In genomic region chr5:54761213-54761701, GRCh38 we compare ENCODE assay signal across 12 cellular contexts.
DNase-seq lines count a peak whose midpoint lies in the region; FAIRE-seq and TF ChIP-seq lines count a peak whose summit lies in the region.
"Had no signal": no experiment of that assay in that cellular context is flagged by ENCODE, and none has a peak within 500 bp of the region (broad histone marks: within the 10 kb centered on the region; RNA-seq: fewer than 3 reads in every experiment).

No MANE protein-coding gene starts in this region.

- no peaks in the 10 kb centered on the region for H3K36me3 Mint-ChIP-seq in activated naive CD8-positive, alpha-beta T cell treated with anti-CD3 and anti-CD28 coated beads for 36 hours
- H3K36me3 Mint-ChIP-seq: stimulated activated effector memory CD8-positive, alpha-beta T cell treated with anti-CD3 and anti-CD28 coated beads, Interleukin-12 subunit alpha, Interleukin-12 subunit beta, amount 100 ng/mL, for 72 hours had no signal

- TF ChIP-seq EP300 in tibial nerve (IDR thresholded peaks at IDR 0.05), result peak in 1 of 2 donors; percentile 74

- H3K27me3 ChIP-seq in bronchial epithelial cell (ENCODE audit: control insufficient read depth, insufficient read depth, low read length) (no peaks in the 10 kb centered on the region), tibial nerve (no peaks in the 10 kb centered on the region)

- DNase-seq in DMS 273 (lab: John Stamatoyannopoulos, UW; ENCODE audit: unreplicated experiment), result peak; percentile 32
- DNase-seq in DMS 273 treated with DMSO at 0.1 percent for 48 hours (lab: John Stamatoyannopoulos, UW), result no peak
- peak; percentile 53 for DNase-seq in bronchial epithelial cell (ENCODE audit: low read depth)
- DNase-seq in iris pigment epithelial cell (ENCODE audit: low read depth), result peak; percentile 67
- peak; percentile 23 to 54 for DNase-seq in tibial nerve (ENCODE audit: low spot score in 2 of 2)
- no peak for DNase-seq in GM10266 (ENCODE audit: extremely low spot score)
- no peak for DNase-seq in NCI-H510A treated with DMSO at 0.1 percent for 48 hours (lab: John Stamatoyannopoulos, UW)
- no peak for DNase-seq in activated naive CD8-positive, alpha-beta T cell treated with anti-CD3 and anti-CD28 coated beads for 36 hours
- DNase-seq: activated CD8-positive, alpha-beta T cell treated with anti-CD3 and anti-CD28 coated beads, Interleukin-2, amount 10 ng/mL, durations not matched to agents 7 days and 5 days; activated naive CD8-positive, alpha-beta T cell treated with anti-CD3 and anti-CD28 coated beads, Interleukin-2, amount 50 U/mL, for 24 hours had no signal

- no peak overlapping the region for H3K4me3 Mint-ChIP-seq in activated naive CD8-positive, alpha-beta T cell treated with anti-CD3 and anti-CD28 coated beads for 36 hours
- H3K4me3 Mint-ChIP-seq: activated CD8-positive, alpha-beta T cell treated with anti-CD3 and anti-CD28 coated beads, Interleukin-2, amount 10 ng/mL, durations not matched to agents 7 days and 5 days; activated naive CD8-positive, alpha-beta T cell treated with anti-CD3 and anti-CD28 coated beads, Interleukin-2, amount 50 U/mL, for 24 hours; stimulated activated effector memory CD8-positive, alpha-beta T cell treated with anti-CD3 and anti-CD28 coated beads, Interleukin-12 subunit alpha, Interleukin-12 subunit beta, amount 100 ng/mL, for 72 hours had no signal

- FAIRE-seq in bronchial epithelial cell (lab: Jason Lieb, UNC), result no peak

- TF ChIP-seq CTCF in bronchial epithelial cell (IDR thresholded peaks at IDR 0.05; ENCODE audit: insufficient read depth, low read length, severe bottlenecking), result no peak
- TF ChIP-seq CTCF in tibial nerve (IDR thresholded peaks at IDR 0.05), result no peak
- TF ChIP-seq CTCF in GM10266 (IDR thresholded peaks at IDR 0.05; ENCODE audit: control insufficient read depth, insufficient read depth, low read depth, missing control alignments), result no peak

- no peaks in the 10 kb centered on the region for H3K36me3 ChIP-seq in bronchial epithelial cell (ENCODE audit: control insufficient read depth, insufficient read depth, low read length)
- H3K36me3 ChIP-seq in tibial nerve, result no peaks in the 10 kb centered on the region

- H3K27ac ChIP-seq in tibial nerve, result peak overlapping the region in 1 of 4 donors; percentile 53
- H3K27ac ChIP-seq: 22Rv1 had no signal

- TF ChIP-seq POLR2A in tibial nerve (IDR thresholded peaks at IDR 0.05), result no peak

- no peak overlapping the region for H3K4me3 ChIP-seq in bronchial epithelial cell (ENCODE audit: low read depth, low read length)
- no peak overlapping the region for H3K4me3 ChIP-seq in tibial nerve

- H3K9me3 ChIP-seq in tibial nerve, result no peaks in the 10 kb centered on the region

- H3K4me1 ChIP-seq in tibial nerve, result peaks cover 0 to 8% (median 0%) of the 10 kb centered on the region in 4 donors

- H3K9me3 Mint-ChIP-seq in activated naive CD8-positive, alpha-beta T cell treated with anti-CD3 and anti-CD28 coated beads for 36 hours, result no peaks in the 10 kb centered on the region
- H3K9me3 Mint-ChIP-seq: activated naive CD8-positive, alpha-beta T cell treated with anti-CD3 and anti-CD28 coated beads, Interleukin-2, amount 50 U/mL, for 24 hours; stimulated activated effector memory CD8-positive, alpha-beta T cell treated with anti-CD3 and anti-CD28 coated beads, Interleukin-12 subunit alpha, Interleukin-12 subunit beta, amount 100 ng/mL, for 72 hours had no signal

- peaks cover 11% of the 10 kb centered on the region for H3K4me1 Mint-ChIP-seq in activated naive CD8-positive, alpha-beta T cell treated with anti-CD3 and anti-CD28 coated beads for 36 hours

- H3K27ac Mint-ChIP-seq in activated naive CD8-positive, alpha-beta T cell treated with anti-CD3 and anti-CD28 coated beads for 36 hours, result no peak overlapping the region
- H3K27ac Mint-ChIP-seq: activated CD8-positive, alpha-beta T cell treated with anti-CD3 and anti-CD28 coated beads, Interleukin-2, amount 10 ng/mL, durations not matched to agents 7 days and 5 days; activated naive CD8-positive, alpha-beta T cell treated with anti-CD3 and anti-CD28 coated beads, Interleukin-2, amount 50 U/mL, for 24 hours; stimulated activated effector memory CD8-positive, alpha-beta T cell treated with anti-CD3 and anti-CD28 coated beads, Interleukin-12 subunit alpha, Interleukin-12 subunit beta, amount 100 ng/mL, for 72 hours had no signal

- 31 to 49% methylated on average over 2 of the region's 2 CpGs for WGBS in tibial nerve, 2 donors

- H3K27me3 Mint-ChIP-seq in activated naive CD8-positive, alpha-beta T cell treated with anti-CD3 and anti-CD28 coated beads for 36 hours, result no peaks in the 10 kb centered on the region
- H3K27me3 Mint-ChIP-seq: activated naive CD8-positive, alpha-beta T cell treated with anti-CD3 and anti-CD28 coated beads, Interleukin-2, amount 50 U/mL, for 24 hours had no signal

Comparison
In these comparisons a context has a peak if more than half of its experiments do, and no peak if none do; other contexts are left out.
1. DNase-seq: peak in DMS 273 (single experiment), bronchial epithelial cell (single experiment), iris pigment epithelial cell (single experiment) and tibial nerve (2 of 2); none in DMS 273 treated with DMSO at 0.1 percent for 48 hours (single experiment), GM10266 (single experiment), NCI-H510A treated with DMSO at 0.1 percent for 48 hours (single experiment) and activated naive CD8-positive, alpha-beta T cell treated with anti-CD3 and anti-CD28 coated beads for 36 hours (single experiment).